1 cellular context compared by ENCODE assay signal in the genomic region with DNA sequence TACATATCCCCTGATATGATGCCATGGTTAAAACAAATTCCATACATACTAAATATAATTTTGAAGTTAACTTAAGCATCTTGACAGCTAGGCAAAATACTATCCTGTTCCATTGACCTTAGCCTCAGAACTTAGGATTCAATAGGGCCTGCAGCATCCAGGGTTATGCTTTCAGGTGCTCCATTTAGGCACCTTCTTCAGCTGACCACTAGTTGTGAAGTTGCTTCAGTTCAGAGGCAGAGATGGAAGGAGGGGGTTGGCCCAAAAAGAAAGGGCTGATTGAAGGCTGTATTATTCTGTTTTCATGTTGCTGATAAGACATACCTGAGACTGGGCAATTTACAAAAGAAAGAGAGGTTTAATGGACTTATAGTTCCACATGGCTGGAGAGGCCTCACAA.
TF ChIP-seq lines count a peak whose summit lies in the region.

No MANE protein-coding gene starts in this region.

TF ChIP-seq in HepG2, 621 proteins besides CTCF, POLR2A, EP300 and RAD21 (continued from another document):
- TF ChIP-seq, protein P1, sequence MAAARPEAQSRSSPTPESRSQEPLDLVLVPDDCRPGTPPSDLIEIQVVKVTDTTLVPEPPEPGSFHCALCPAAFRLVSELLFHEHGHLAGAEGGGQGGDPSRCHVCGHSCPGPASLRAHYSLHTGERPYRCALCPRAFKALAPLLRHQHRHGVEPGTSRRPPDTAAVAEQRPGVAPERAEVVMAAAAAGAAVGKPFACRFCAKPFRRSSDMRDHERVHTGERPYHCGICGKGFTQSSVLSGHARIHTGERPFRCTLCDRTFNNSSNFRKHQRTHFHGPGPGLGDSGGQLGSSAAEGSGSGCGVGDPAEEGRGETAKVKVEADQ (CRISPR knock-in tag; IDR thresholded peaks at IDR 0.05; ENCODE audit: borderline replicate concordance) = no peak
- TF ChIP-seq, protein P2, sequence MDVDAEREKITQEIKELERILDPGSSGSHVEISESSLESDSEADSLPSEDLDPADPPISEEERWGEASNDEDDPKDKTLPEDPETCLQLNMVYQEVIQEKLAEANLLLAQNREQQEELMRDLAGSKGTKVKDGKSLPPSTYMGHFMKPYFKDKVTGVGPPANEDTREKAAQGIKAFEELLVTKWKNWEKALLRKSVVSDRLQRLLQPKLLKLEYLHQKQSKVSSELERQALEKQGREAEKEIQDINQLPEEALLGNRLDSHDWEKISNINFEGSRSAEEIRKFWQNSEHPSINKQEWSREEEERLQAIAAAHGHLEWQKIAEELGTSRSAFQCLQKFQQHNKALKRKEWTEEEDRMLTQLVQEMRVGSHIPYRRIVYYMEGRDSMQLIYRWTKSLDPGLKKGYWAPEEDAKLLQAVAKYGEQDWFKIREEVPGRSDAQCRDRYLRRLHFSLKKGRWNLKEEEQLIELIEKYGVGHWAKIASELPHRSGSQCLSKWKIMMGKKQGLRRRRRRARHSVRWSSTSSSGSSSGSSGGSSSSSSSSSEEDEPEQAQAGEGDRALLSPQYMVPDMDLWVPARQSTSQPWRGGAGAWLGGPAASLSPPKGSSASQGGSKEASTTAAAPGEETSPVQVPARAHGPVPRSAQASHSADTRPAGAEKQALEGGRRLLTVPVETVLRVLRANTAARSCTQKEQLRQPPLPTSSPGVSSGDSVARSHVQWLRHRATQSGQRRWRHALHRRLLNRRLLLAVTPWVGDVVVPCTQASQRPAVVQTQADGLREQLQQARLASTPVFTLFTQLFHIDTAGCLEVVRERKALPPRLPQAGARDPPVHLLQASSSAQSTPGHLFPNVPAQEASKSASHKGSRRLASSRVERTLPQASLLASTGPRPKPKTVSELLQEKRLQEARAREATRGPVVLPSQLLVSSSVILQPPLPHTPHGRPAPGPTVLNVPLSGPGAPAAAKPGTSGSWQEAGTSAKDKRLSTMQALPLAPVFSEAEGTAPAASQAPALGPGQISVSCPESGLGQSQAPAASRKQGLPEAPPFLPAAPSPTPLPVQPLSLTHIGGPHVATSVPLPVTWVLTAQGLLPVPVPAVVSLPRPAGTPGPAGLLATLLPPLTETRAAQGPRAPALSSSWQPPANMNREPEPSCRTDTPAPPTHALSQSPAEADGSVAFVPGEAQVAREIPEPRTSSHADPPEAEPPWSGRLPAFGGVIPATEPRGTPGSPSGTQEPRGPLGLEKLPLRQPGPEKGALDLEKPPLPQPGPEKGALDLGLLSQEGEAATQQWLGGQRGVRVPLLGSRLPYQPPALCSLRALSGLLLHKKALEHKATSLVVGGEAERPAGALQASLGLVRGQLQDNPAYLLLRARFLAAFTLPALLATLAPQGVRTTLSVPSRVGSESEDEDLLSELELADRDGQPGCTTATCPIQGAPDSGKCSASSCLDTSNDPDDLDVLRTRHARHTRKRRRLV (CRISPR knock-in tag; IDR thresholded peaks at IDR 0.05) = no peak
- no peak for TF ChIP-seq ZNF766 (CRISPR knock-in tag; IDR thresholded peaks at IDR 0.05; ENCODE audit: borderline replicate concordance)
